In the genomic region with DNA sequence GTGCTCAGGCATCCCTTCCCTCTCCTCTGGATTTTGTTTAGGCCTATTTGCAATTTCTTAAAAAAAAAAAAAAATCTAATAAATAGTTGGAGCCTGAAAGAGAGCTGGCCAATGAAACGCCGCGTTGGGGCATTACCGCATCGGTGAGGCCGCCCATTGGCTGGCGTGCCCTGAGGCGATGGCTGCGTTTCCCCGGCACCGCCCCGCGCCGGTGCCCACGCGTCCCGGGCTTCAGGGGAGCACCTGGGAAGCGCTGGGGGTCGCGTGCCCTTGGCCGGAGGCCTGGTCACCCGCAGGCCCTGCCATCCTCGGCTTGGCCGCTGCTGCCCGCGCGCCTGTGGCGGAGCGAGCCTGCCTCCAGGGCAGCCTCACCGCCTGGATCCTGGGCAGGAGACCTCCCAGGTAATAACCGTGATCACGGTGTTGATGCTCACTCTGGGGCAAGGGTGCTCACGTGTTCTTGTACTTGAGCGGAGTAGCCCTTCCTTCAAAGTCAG, we compare ENCODE assay signal across 8 cellular contexts.
A peak's percentile ranks its signal among the peaks of the same experiment; 100 is the strongest.
DNase-seq lines count a peak whose midpoint lies in the region; ATAC-seq and TF ChIP-seq lines count a peak whose summit lies in the region.

No MANE protein-coding gene starts in this region.

- no peaks in the 10 kb centered on the region for H3K9me3 Mint-ChIP-seq in Caco-2 (ENCODE audit: unreplicated experiment)

- BruUV-seq in Caco-2 (replicated peaks; lab: Mats Ljungman, UMichigan) = no TSS peak

- peak; percentile 18 for DNase-seq in Caki2 (ENCODE audit: low read depth)
- peak; percentile 62 for DNase-seq in T-helper 9 cell
- peak; percentile 34 for DNase-seq in brain microvascular endothelial cell
- peak; percentile 73 for DNase-seq in islet precursor cell
- DNase-seq in stimulated activated CD4-positive, alpha-beta T cell treated with anti-CD3 and anti-CD28 coated beads, Interleukin-15, amount 100 ng/mL, for 24 hours = peak; percentile 81
- no peak for DNase-seq in RKO (ENCODE audit: low spot score)
- no peak for DNase-seq in Caco-2

- no peaks in the 10 kb centered on the region for H3K9me3 ChIP-seq in Caco-2

- no peaks in the 10 kb centered on the region for H3K36me3 ChIP-seq in brain microvascular endothelial cell (replicated peaks)
- H3K36me3 ChIP-seq in Caco-2 (ENCODE audit: control insufficient read depth, insufficient read depth, low read length) = no peaks in the 10 kb centered on the region

- H3K4me3 Mint-ChIP-seq in Caco-2 (ENCODE audit: unreplicated experiment) = no peak overlapping the region

- H3K4me3 ChIP-seq in brain microvascular endothelial cell (ENCODE audit: low read depth, low read length) = peak overlapping the region; percentile 47
- H3K4me3 ChIP-seq in Caco-2 (ENCODE audit: low read depth, low read length) = no peak overlapping the region

- no peaks in the 10 kb centered on the region for H3K4me1 ChIP-seq in Caco-2

- in situ Hi-C loops in Caki2 (cut with HindIII; ENCODE audit: low pct_unique_long_range_greater_than_20kb, low sequenced_read_pairs) (no loop called here), brain microvascular endothelial cell (cut with HindIII; ENCODE audit: low pct_ligation_motif_present, low sequenced_read_pairs) (no loop called here)

- no peaks in the 10 kb centered on the region for H3K36me3 Mint-ChIP-seq in Caco-2 (ENCODE audit: insufficient read depth, unreplicated experiment)

- no peaks in the 10 kb centered on the region for H3K4me1 Mint-ChIP-seq in Caco-2 (ENCODE audit: low read depth, unreplicated experiment)

- no peak overlapping the region for H3K27ac Mint-ChIP-seq in Caco-2 (ENCODE audit: unreplicated experiment)

- POLR2A ChIA-PET in Caco-2 (lab: Charles Lee) = no interaction called here

- intact Hi-C loops in Caco-2 (cut with micrococcal nuclease; ENCODE audit: unreplicated experiment) = no loop called here

- no peak overlapping the region for H3K27ac ChIP-seq in brain microvascular endothelial cell

- peak; percentile 84 for ATAC-seq in HG02870 (IDR thresholded peaks at IDR 0.05; ENCODE audit: unreplicated experiment)

- CTCF ChIA-PET in Caco-2 (lab: Charles Lee) = no interaction called here

- TF ChIP-seq CTCF in brain microvascular endothelial cell (IDR thresholded peaks at IDR 0.05; ENCODE audit: low read depth, low read length, missing control alignments) (no peak), Caco-2 (IDR thresholded peaks at IDR 0.05; ENCODE audit: insufficient read depth in 1 of 2, low read depth in 1 of 2, low read length in 1 of 2, severe bottlenecking in 1 of 2, unreplicated experiment in 1 of 2) (no peak)

- peaks cover 30% of the 10 kb centered on the region for H3K27me3 Mint-ChIP-seq in Caco-2 (ENCODE audit: insufficient read depth, unreplicated experiment)

- H3K27me3 ChIP-seq in brain microvascular endothelial cell (replicated peaks) (peaks cover 3% of the 10 kb centered on the region), Caco-2 (replicated peaks; ENCODE audit: control insufficient read depth, insufficient read depth, low read length) (peaks cover 4% of the 10 kb centered on the region; the same call in 1 of the 2 replicates)

Comparison
In these comparisons a context has a peak if more than half of its experiments do, and no peak if none do; other contexts are left out.
1. DNase-seq: peak in Caki2 (single experiment), T-helper 9 cell (single experiment), brain microvascular endothelial cell (single experiment), islet precursor cell (single experiment) and stimulated activated CD4-positive, alpha-beta T cell treated with anti-CD3 and anti-CD28 coated beads, Interleukin-15, amount 100 ng/mL, for 24 hours (single experiment); none in RKO (single experiment) and Caco-2 (0 of 2).